ENCODE assay signal across 9 cellular contexts in genomic region chr16:3950343-3951193, GRCh38.
DNase-seq lines count a peak whose midpoint lies in the region; ATAC-seq, FAIRE-seq and TF ChIP-seq lines count a peak whose summit lies in the region.
"Had no signal": no experiment of that assay in that cellular context is flagged by ENCODE, and none has a peak within 500 bp of the region (broad histone marks: within the 10 kb centered on the region; RNA-seq: fewer than 3 reads in every experiment).

No MANE protein-coding gene starts in this region.

- DNase-seq in AG10803 (ENCODE audit: low read depth) (peak; percentile 99), NCI-H2171 (lab: John Stamatoyannopoulos, UW) (peak; percentile 10), epithelial cell of esophagus (ENCODE audit: low read depth) (peak; percentile 63), non-pigmented ciliary epithelial cell (ENCODE audit: low read depth) (peak; percentile 84), NCI-H526 (lab: John Stamatoyannopoulos, UW) (no peak), D341Med (ENCODE audit: low spot score) (no peak), D721Med (ENCODE audit: insufficient read length, low spot score) (no peak)
- DNase-seq: activated gamma-delta T cell treated with Interleukin-2 at 50 U/mL for 16 hours had no signal

- FAIRE-seq in D721Med (lab: Jason Lieb, UNC): no peak

- peak overlapping the region; percentile 58 for H3K4me3 ChIP-seq in AG10803 (ENCODE audit: low read length)
- H3K4me3 ChIP-seq in epithelial cell of esophagus (ENCODE audit: low read length): no peak overlapping the region

- no peak for ATAC-seq in HG03108 (IDR thresholded peaks at IDR 0.05; ENCODE audit: unreplicated experiment)

- TF ChIP-seq CTCF in AG10803 (conservative IDR thresholded peaks at IDR 0.05; ENCODE audit: low read length) (no peak), epithelial cell of esophagus (IDR thresholded peaks at IDR 0.05; ENCODE audit: insufficient read depth, low read depth, low read length, missing control alignments) (no peak), D721Med (IDR thresholded peaks at IDR 0.05; ENCODE audit: insufficient read depth, missing control alignments) (no peak)

Comparison
In these comparisons a context has a peak if more than half of its experiments do, and no peak if none do; other contexts are left out.
1. DNase-seq: peak in AG10803 (single experiment), NCI-H2171 (single experiment), epithelial cell of esophagus (single experiment) and non-pigmented ciliary epithelial cell (single experiment); none in NCI-H526 (0 of 2), D341Med (single experiment) and D721Med (single experiment).